In genomic region chr21:29256125-29256895, GRCh38 we compare ENCODE assay signal across 14 cellular contexts. TPM values are rescaled to one million over a fixed set of nuclear protein-coding genes. Genes with fewer than 3 reads are reported as not detected.
DNase-seq lines count a peak whose midpoint lies in the region; ATAC-seq and TF ChIP-seq lines count a peak whose summit lies in the region.
"Had no signal": no experiment of that assay in that cellular context is flagged by ENCODE, and none has a peak within 500 bp of the region (broad histone marks: within the 10 kb centered on the region; RNA-seq: fewer than 3 reads in every experiment).

No MANE protein-coding gene starts in this region.

- no TSS peak for BruUV-seq in PC-3 (replicated peaks; lab: Mats Ljungman, UMichigan)

- H3K9ac ChIP-seq in PC-3 (ENCODE audit: low read length) = no peak overlapping the region

- H3K4me2 ChIP-seq in PC-3 (ENCODE audit: low read length) (peak overlapping the region; percentile 26), osteoblast (ENCODE audit: insufficient read depth, low read length) (no peak overlapping the region)
- H3K4me2 ChIP-seq: A549 had no signal

- POLR2A ChIA-PET in PC-3 (lab: Charles Lee; ENCODE audit: unreplicated experiment) = interaction anchor here (0.6 kb wide), 1 partner anchor 47 kb away, joined by 3 read pairs; no protein-coding TSS in a partner anchor
- POLR2A ChIA-PET in activated CD4-positive, alpha-beta T cell treated with anti-CD3 and anti-CD28 coated beads, Interleukin-2, amount 10 ng/mL, durations not matched to agents 7 days and 5 days (lab: Charles Lee) = no interaction called here

- CTCF ChIA-PET in PC-3 (lab: Charles Lee) = interaction anchor here (0.6 to 1.0 kb wide), 2 partner anchors 82 to 90 kb away, joined by 5 read pairs; no protein-coding TSS in a partner anchor
- CTCF ChIA-PET in activated CD4-positive, alpha-beta T cell treated with anti-CD3 and anti-CD28 coated beads, Interleukin-2, amount 10 ng/mL, durations not matched to agents 7 days and 5 days (lab: Charles Lee) = no interaction called here

- H3K27me3 ChIP-seq in PC-3 (ENCODE audit: low read length) (no peaks in the 10 kb centered on the region), osteoblast (ENCODE audit: insufficient read depth, low read length) (no peaks in the 10 kb centered on the region), Peyer's patch (no peaks in the 10 kb centered on the region)
- H3K27me3 ChIP-seq: colonic mucosa had no signal

- peaks cover 1% of the 10 kb centered on the region for H3K27me3 Mint-ChIP-seq in activated CD4-positive, alpha-beta T cell treated with anti-CD3 and anti-CD28 coated beads, Interleukin-2, amount 10 ng/mL, durations not matched to agents 7 days and 5 days

- DNase-seq in NCI-H345 (lab: John Stamatoyannopoulos, UW) = peak; percentile 26
- DNase-seq in NCI-H345 treated with DMSO at 0.1 percent for 48 hours (lab: John Stamatoyannopoulos, UW; ENCODE audit: unreplicated experiment) = no peak
- DNase-seq in NCI-H1694 (lab: John Stamatoyannopoulos, UW) = peak; percentile 52
- peak; percentile 87 for DNase-seq in PC-3
- no peak for DNase-seq in osteoblast (ENCODE audit: insufficient read length, low spot score, missing footprints)
- no peak for DNase-seq in Peyer's patch
- DNase-seq in activated CD4-positive, alpha-beta T cell treated with anti-CD3 and anti-CD28 coated beads, Interleukin-2, amount 10 ng/mL, durations not matched to agents 7 days and 5 days = no peak
- DNase-seq: colonic mucosa; H7; NCI-H1048; posterior cingulate gyrus; stimulated activated CD8-positive, alpha-beta memory T cell treated with anti-CD3 and anti-CD28 coated beads, Interleukin-4, amount 100 ng/mL, for 48 hours had no signal

- H2AFZ ChIP-seq in PC-3 (ENCODE audit: low read length) (no peak overlapping the region), osteoblast (ENCODE audit: low read length) (peak overlapping the region; percentile 15)

- H3K4me3 ChIP-seq in PC-3 (ENCODE audit: low read length) (no peak overlapping the region), osteoblast (ENCODE audit: insufficient read depth, low read length) (no peak overlapping the region), Peyer's patch (no peak overlapping the region)
- H3K4me3 ChIP-seq: A549, colonic mucosa had no signal

- no peak for TF ChIP-seq POLR2A in Peyer's patch (IDR thresholded peaks at IDR 0.05)

- H3K36me3 ChIP-seq in PC-3 (ENCODE audit: low read depth, low read length) = peaks cover 3% of the 10 kb centered on the region; the same call in 1 of the 2 replicates
- H3K36me3 ChIP-seq in osteoblast (ENCODE audit: insufficient read depth, low read length) = no peaks in the 10 kb centered on the region
- H3K36me3 ChIP-seq in Peyer's patch = no peaks in the 10 kb centered on the region
- H3K36me3 ChIP-seq: colonic mucosa had no signal

- peaks cover 9% of the 10 kb centered on the region for H3F3A ChIP-seq in PC-3 (ENCODE audit: low read length, unreplicated experiment)

- H3K27ac ChIP-seq in PC-3 (ENCODE audit: low read length) (peak overlapping the region; percentile 25), osteoblast (ENCODE audit: low read depth, low read length) (peak overlapping the region; percentile 23), Peyer's patch (no peak overlapping the region)
- H3K27ac ChIP-seq: A549, colonic mucosa had no signal

- ATAC-seq in PC-3 (peak; percentile 66), GM21529 (IDR thresholded peaks at IDR 0.05; ENCODE audit: unreplicated experiment) (no peak)
- ATAC-seq: A549 had no signal

- peaks cover 7% of the 10 kb centered on the region for H3K9me3 ChIP-seq in PC-3 (ENCODE audit: low read length)
- peaks cover 3% of the 10 kb centered on the region for H3K9me3 ChIP-seq in osteoblast (ENCODE audit: low read depth, low read length)
- H3K9me3 ChIP-seq in Peyer's patch = peaks cover 0 to 12% (median 4%) of the 10 kb centered on the region in 4 donors
- H3K9me3 ChIP-seq: colonic mucosa had no signal

- no peak overlapping the region for H3K27ac Mint-ChIP-seq in activated CD4-positive, alpha-beta T cell treated with anti-CD3 and anti-CD28 coated beads, Interleukin-2, amount 10 ng/mL, durations not matched to agents 7 days and 5 days

- H3K79me2 ChIP-seq in PC-3 (ENCODE audit: low read length) (no peaks in the 10 kb centered on the region), osteoblast (ENCODE audit: insufficient read depth, low read length) (no peaks in the 10 kb centered on the region)

- H3K4me3 Mint-ChIP-seq in activated CD4-positive, alpha-beta T cell treated with anti-CD3 and anti-CD28 coated beads, Interleukin-2, amount 10 ng/mL, durations not matched to agents 7 days and 5 days = no peak overlapping the region

- no peaks in the 10 kb centered on the region for H3K4me1 Mint-ChIP-seq in activated CD4-positive, alpha-beta T cell treated with anti-CD3 and anti-CD28 coated beads, Interleukin-2, amount 10 ng/mL, durations not matched to agents 7 days and 5 days

- H4K20me1 ChIP-seq in PC-3 (ENCODE audit: low read length) (no peaks in the 10 kb centered on the region), osteoblast (ENCODE audit: insufficient read depth, low read length) (no peaks in the 10 kb centered on the region)

- intact Hi-C loops in PC-3 (cut with micrococcal nuclease) = loop anchor here (5.0 kb wide), 2 partner anchors 49 to 86 kb away; no protein-coding TSS in a partner anchor

- TF ChIP-seq CTCF in PC-3 (conservative IDR thresholded peaks at IDR 0.05; ENCODE audit: low read depth, low read length) (no peak), osteoblast (IDR thresholded peaks at IDR 0.05; ENCODE audit: extremely low read depth, low read depth, low read length) (no peak), Peyer's patch (IDR thresholded peaks at IDR 0.05) (no peak)

- H3K4me1 ChIP-seq in PC-3 (ENCODE audit: insufficient read depth, low read length) = peaks cover 44% of the 10 kb centered on the region
- peaks cover 27% of the 10 kb centered on the region for H3K4me1 ChIP-seq in osteoblast (ENCODE audit: insufficient read depth, low read length)
- H3K4me1 ChIP-seq in Peyer's patch = no peaks in the 10 kb centered on the region
- H3K4me1 ChIP-seq: colonic mucosa had no signal

- H3K9me2 ChIP-seq in PC-3 (replicated peaks; ENCODE audit: low read length) = no peaks in the 10 kb centered on the region

- peaks cover 30% of the 10 kb centered on the region for H3K9me3 Mint-ChIP-seq in activated CD4-positive, alpha-beta T cell treated with anti-CD3 and anti-CD28 coated beads, Interleukin-2, amount 10 ng/mL, durations not matched to agents 7 days and 5 days

- peaks cover 4% of the 10 kb centered on the region for H3K36me3 Mint-ChIP-seq in activated CD4-positive, alpha-beta T cell treated with anti-CD3 and anti-CD28 coated beads, Interleukin-2, amount 10 ng/mL, durations not matched to agents 7 days and 5 days (ENCODE audit: low read depth)

RNA-seq across cellular contexts. Expression of gene BACH1, which starts 42.4 kb away (rescaled TPM):
- total RNA-seq in PC-3 (2014; rRNA removed) (17.2 and 21.1 TPM in 2 replicates), osteoblast (153 and 189 TPM in 2 replicates), Peyer's patch (10 to 100 TPM; 52.8 to 72.7 (median 68.3) TPM)
- total RNA-seq in activated CD4-positive, alpha-beta T cell treated with anti-CD3 and anti-CD28 coated beads, Interleukin-2, amount 10 ng/mL, durations not matched to agents 7 days and 5 days = 10 to 100 TPM; 21.1 to 23.4 TPM

Comparison
In these comparisons a context has a peak if more than half of its experiments do, and no peak if none do; other contexts are left out.
1. DNase-seq: peak in NCI-H345 (single experiment), NCI-H1694 (single experiment) and PC-3 (single experiment); none in NCI-H345 treated with DMSO at 0.1 percent for 48 hours (single experiment), osteoblast (single experiment), Peyer's patch (0 of 3) and activated CD4-positive, alpha-beta T cell treated with anti-CD3 and anti-CD28 coated beads, Interleukin-2, amount 10 ng/mL, durations not matched to agents 7 days and 5 days (single experiment).
2. H3K27ac ChIP-seq: peak in PC-3 (single experiment) and osteoblast (single experiment); none in Peyer's patch (0 of 4).